Comparison of ENCODE assay signal across 26 cellular contexts in the genomic region with DNA sequence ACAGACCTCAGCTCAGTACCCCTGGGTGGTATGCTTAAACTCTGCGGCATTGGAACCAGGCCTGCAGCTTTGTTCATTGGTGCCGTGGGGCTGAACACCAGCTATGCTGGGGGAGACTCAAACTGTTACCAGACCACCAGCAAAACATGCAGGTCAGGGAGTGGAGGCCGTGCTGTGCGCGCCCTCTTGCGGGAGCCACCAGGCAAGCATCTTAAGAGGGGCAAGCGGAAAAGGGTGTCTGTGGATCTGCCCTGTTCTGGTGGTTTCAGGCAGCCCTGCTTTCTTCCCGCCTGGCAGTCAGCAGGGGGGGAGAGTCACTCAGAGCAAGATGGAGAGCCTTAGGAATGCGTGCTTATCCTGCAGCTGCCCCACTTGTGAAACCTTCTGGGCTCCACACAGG.
DNase-seq lines count a peak whose midpoint lies in the region; ATAC-seq and TF ChIP-seq lines count a peak whose summit lies in the region.
"Had no signal": no experiment of that assay in that cellular context is flagged by ENCODE, and none has a peak within 500 bp of the region (broad histone marks: within the 10 kb centered on the region; RNA-seq: fewer than 3 reads in every experiment).

No MANE protein-coding gene starts in this region.

- no peaks in the 10 kb centered on the region for H3K36me3 ChIP-seq in IMR-90 (ENCODE audit: control insufficient read depth, insufficient read depth, low read length)
- H3K36me3 ChIP-seq in upper lobe of left lung, result no peaks in the 10 kb centered on the region
- no peaks in the 10 kb centered on the region for H3K36me3 ChIP-seq in gastrocnemius medialis
- H3K36me3 ChIP-seq: esophagus muscularis mucosa, left ventricle myocardium inferior, thoracic aorta had no signal

- dilution Hi-C loops in IMR-90 (cut with HindIII; ENCODE audit: low sequenced_read_pairs, unreplicated experiment), result no loop called here

- POLR2A ChIA-PET in IMR-90 (lab: Charles Lee; ENCODE audit: unreplicated experiment), result no interaction called here

- no peak overlapping the region for H3K18ac ChIP-seq in IMR-90 (ENCODE audit: low read depth, low read length)

- H3K4ac ChIP-seq in IMR-90 (ENCODE audit: low read depth, low read length), result no peak overlapping the region

- no peak overlapping the region for H4K91ac ChIP-seq in IMR-90 (ENCODE audit: insufficient read depth, low read depth, low read length)

- H3K56ac ChIP-seq in IMR-90 (ENCODE audit: extremely low read depth, insufficient read depth, low read length), result no peak overlapping the region

- BruUV-seq in IMR-90 (replicated peaks; lab: Mats Ljungman, UMichigan), result no TSS peak

- H2BK15ac ChIP-seq in IMR-90 (ENCODE audit: low read depth, low read length), result no peak overlapping the region

- H3K9me1 ChIP-seq in IMR-90 (ENCODE audit: insufficient read depth, low read length), result no peaks in the 10 kb centered on the region

- no peak overlapping the region for H3K4me3 ChIP-seq in IMR-90 (ENCODE audit: insufficient read depth, low read depth, low read length)
- no peak overlapping the region for H3K4me3 ChIP-seq in upper lobe of left lung
- H3K4me3 ChIP-seq in gastrocnemius medialis, result no peak overlapping the region
- H3K4me3 ChIP-seq: esophagus muscularis mucosa, left ventricle myocardium inferior, mucosa of descending colon, thoracic aorta had no signal

- no peak for TF ChIP-seq POLR2A in IMR-90 (IDR thresholded peaks at IDR 0.05; ENCODE audit: low read depth, low read length)
- no peak for TF ChIP-seq POLR2A in upper lobe of left lung (IDR thresholded peaks at IDR 0.05)
- no peak for TF ChIP-seq POLR2A in gastrocnemius medialis (IDR thresholded peaks at IDR 0.05)

- no peak overlapping the region for H4K5ac ChIP-seq in IMR-90 (ENCODE audit: low read depth, low read length)

- no peaks in the 10 kb centered on the region for H3K27me3 ChIP-seq in IMR-90 (ENCODE audit: control insufficient read depth, insufficient read depth, low read length)
- no peaks in the 10 kb centered on the region for H3K27me3 ChIP-seq in upper lobe of left lung
- H3K27me3 ChIP-seq in gastrocnemius medialis, result no peaks in the 10 kb centered on the region
- H3K27me3 ChIP-seq: esophagus muscularis mucosa had no signal

- no peak for TF ChIP-seq RAD21 in IMR-90 (IDR thresholded peaks at IDR 0.05; ENCODE audit: low read length)

- H2BK120ac ChIP-seq in IMR-90 (ENCODE audit: low read depth, low read length), result no peak overlapping the region

- no peak overlapping the region for H3K14ac ChIP-seq in IMR-90 (replicated peaks; ENCODE audit: low read depth, low read length)

- H2BK20ac ChIP-seq in IMR-90 (ENCODE audit: low read depth, low read length), result no peak overlapping the region

- TF ChIP-seq EP300 in upper lobe of left lung (IDR thresholded peaks at IDR 0.05), result no peak

- DNase-seq in IMR-90 (no peak), ecto neural progenitor cell (ENCODE audit: low spot score) (peak; percentile 59), islet precursor cell (peak; percentile 83), upper lobe of left lung (peak in 1 of 2 donors; percentile 32), ureter (ENCODE audit: low spot score) (no peak), gastrocnemius medialis (no peak), dedifferentiated amniotic fluid mesenchymal stem cell (ENCODE audit: extremely low spot score) (no peak)
- DNase-seq: activated CD4-positive, alpha-beta T cell treated with anti-CD3 and anti-CD28 coated beads, Interleukin-2, amount 10 ng/mL, durations not matched to agents 24 days and 14 days; activated CD8-positive, alpha-beta memory T cell treated with anti-CD3 and anti-CD28 coated beads, Interleukin-2, amount 10 ng/mL, durations not matched to agents 7 days and 5 days; activated naive CD4-positive, alpha-beta T cell treated with anti-CD3 and anti-CD28 coated beads, Interleukin-2, amount 50 U/mL, for 16 hours; aorta; cerebellar nuclear complex; COR-L47; DND-41; effector CD8-positive, alpha-beta T cell; GOT3; left ventricle myocardium inferior; mucosa of descending colon; NCI-H1105 treated with DMSO at 0.1 percent for 48 hours; NCI-H2081; NCI-H446 treated with DMSO at 0.1 percent for 48 hours; NK-92 treated with Interleukin-12 subunit alpha and Interleukin-12 subunit beta, amount 100 ng/mL, for 24 hours; SHP77 treated with DMSO at 0.1 percent for 48 hours; T-helper 1 cell had no signal

- H3K79me1 ChIP-seq in IMR-90 (ENCODE audit: low read depth in 1 of 2, low read length in 2 of 2), result no peaks in the 10 kb centered on the region

- H3K23ac ChIP-seq in IMR-90 (ENCODE audit: low read depth, low read length), result no peak overlapping the region

- no peak overlapping the region for H3K4me2 ChIP-seq in IMR-90 (ENCODE audit: low read depth, low read length)

- H4K20me1 ChIP-seq in IMR-90 (ENCODE audit: insufficient read depth, low read length), result no peaks in the 10 kb centered on the region

- TF ChIP-seq CTCF in IMR-90 (conservative IDR thresholded peaks at IDR 0.05; ENCODE audit: low read depth, low read length) (no peak), upper lobe of left lung (IDR thresholded peaks at IDR 0.05) (no peak), gastrocnemius medialis (IDR thresholded peaks at IDR 0.05 in 4 of 5, conservative IDR thresholded peaks at IDR 0.05 in 1 of 5) (no peak)

- H2AK9ac ChIP-seq in IMR-90 (replicated peaks; ENCODE audit: low read depth, low read length, poor library complexity), result no peak overlapping the region

- no peak overlapping the region for H2AK5ac ChIP-seq in IMR-90 (ENCODE audit: low read depth, low read length)

- no peak for ATAC-seq in IMR-90 (ENCODE audit: low read depth)
- ATAC-seq in upper lobe of left lung (ENCODE audit: low FRiP score in 2 of 2), result peak; percentile 10 to 59
- ATAC-seq in gastrocnemius medialis, result no peak
- ATAC-seq: activated CD8-positive, alpha-beta memory T cell treated with anti-CD3 and anti-CD28 coated beads, Interleukin-2, amount 10 ng/mL, durations not matched to agents 7 days and 5 days; mucosa of descending colon had no signal

- no peak overlapping the region for H3K9ac ChIP-seq in IMR-90 (ENCODE audit: low read depth, low read length)

- WGBS in IMR-90 (ENCODE audit: extremely low coverage in 2 of 2, insufficient read length in 1 of 2), 2 experiments, result 88% methylated on average over 5 of the region's 9 CpGs; no CpG with 5 or more reads in 1 of the 2 experiments
- 73 to 93% methylated on average over 6 to 9 of the region's 9 CpGs for WGBS in upper lobe of left lung, 2 donors

- H3K9me3 ChIP-seq in IMR-90 (ENCODE audit: control insufficient read depth, insufficient read depth, low read length), result no peaks in the 10 kb centered on the region; the same call in 1 of the 2 replicates
- H3K9me3 ChIP-seq in upper lobe of left lung, result no peaks in the 10 kb centered on the region
- no peaks in the 10 kb centered on the region for H3K9me3 ChIP-seq in gastrocnemius medialis
- H3K9me3 ChIP-seq: mucosa of descending colon, thoracic aorta had no signal

- H4K8ac ChIP-seq in IMR-90 (ENCODE audit: low read depth in 2 of 2, low read length in 2 of 2), result no peak overlapping the region

- no peak overlapping the region for H2BK5ac ChIP-seq in IMR-90 (ENCODE audit: low read depth, low read length, poor library complexity, severe bottlenecking)

- H2AFZ ChIP-seq in IMR-90 (replicated peaks; ENCODE audit: low read length, poor library complexity), result peak overlapping the region; percentile 67

- CTCF ChIA-PET in IMR-90 (lab: Yijun Ruan, JAX), result no interaction called here

- H3K4me1 ChIP-seq in IMR-90 (ENCODE audit: control insufficient read depth, insufficient read depth, low read length) (no peaks in the 10 kb centered on the region), upper lobe of left lung (no peaks in the 10 kb centered on the region), gastrocnemius medialis (no peaks in the 10 kb centered on the region)
- H3K4me1 ChIP-seq: left ventricle myocardium inferior had no signal

- in situ Hi-C loops in IMR-90 (cut with MboI; ENCODE audit: low sequenced_read_pairs), result no loop called here
- in situ Hi-C loops in gastrocnemius medialis (cut with MboI; ENCODE audit: low sequenced_read_pairs in 4 of 4), result no loop called here

- intact Hi-C loops in IMR-90 (cut with micrococcal nuclease) (no loop called here), gastrocnemius medialis (cut with DNase I; ENCODE audit: low total_unique reads) (no loop called here)

- H3K27ac ChIP-seq in IMR-90 (ENCODE audit: insufficient read depth, low read length) (no peak overlapping the region), upper lobe of left lung (no peak overlapping the region), gastrocnemius medialis (no peak overlapping the region)
- H3K27ac ChIP-seq: esophagus muscularis mucosa, left ventricle myocardium inferior, thoracic aorta had no signal

TF ChIP-seq in IMR-90, 13 proteins besides CTCF, POLR2A, EP300 and RAD21:
- no peak for TF ChIP-seq RCOR1 (IDR thresholded peaks at IDR 0.05; ENCODE audit: insufficient replicate concordance, low read length)
- no peak for TF ChIP-seq MAFK (IDR thresholded peaks at IDR 0.05; ENCODE audit: low read depth, low read length)
- no peak for TF ChIP-seq RFX5 (IDR thresholded peaks at IDR 0.05; ENCODE audit: low read depth, low read length)
- no peak for TF ChIP-seq MAZ (IDR thresholded peaks at IDR 0.05; ENCODE audit: borderline replicate concordance, low read depth, low read length)
- no peak for TF ChIP-seq CHD1 (IDR thresholded peaks at IDR 0.05; ENCODE audit: low read depth, low read length)
- TF ChIP-seq BHLHE40 (IDR thresholded peaks at IDR 0.05; ENCODE audit: low read depth, low read length), result no peak
- TF ChIP-seq, protein P1, sequence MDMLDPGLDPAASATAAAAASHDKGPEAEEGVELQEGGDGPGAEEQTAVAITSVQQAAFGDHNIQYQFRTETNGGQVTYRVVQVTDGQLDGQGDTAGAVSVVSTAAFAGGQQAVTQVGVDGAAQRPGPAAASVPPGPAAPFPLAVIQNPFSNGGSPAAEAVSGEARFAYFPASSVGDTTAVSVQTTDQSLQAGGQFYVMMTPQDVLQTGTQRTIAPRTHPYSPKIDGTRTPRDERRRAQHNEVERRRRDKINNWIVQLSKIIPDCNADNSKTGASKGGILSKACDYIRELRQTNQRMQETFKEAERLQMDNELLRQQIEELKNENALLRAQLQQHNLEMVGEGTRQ (IDR thresholded peaks at IDR 0.05; ENCODE audit: low read depth, low read length), result no peak
- TF ChIP-seq CEBPB (IDR thresholded peaks at IDR 0.05; ENCODE audit: low read depth, low read length), result no peak
TF ChIP-seq in IMR-90: peak in this region for 0.

Comparison
In these comparisons a context has a peak if more than half of its experiments do, and no peak if none do; other contexts are left out.
1. ATAC-seq: peak in upper lobe of left lung (2 of 2); none in IMR-90 (single experiment) and gastrocnemius medialis (0 of 2).
2. DNase-seq: peak in ecto neural progenitor cell (single experiment) and islet precursor cell (single experiment); none in IMR-90 (single experiment), ureter (single experiment), gastrocnemius medialis (0 of 2) and dedifferentiated amniotic fluid mesenchymal stem cell (single experiment).